Comparison of ENCODE assay signal across 13 cellular contexts in genomic region chr1:64598100-64598571, GRCh38.
A peak's percentile ranks its signal among the peaks of the same experiment; 100 is the strongest.
DNase-seq lines count a peak whose midpoint lies in the region; ATAC-seq and TF ChIP-seq lines count a peak whose summit lies in the region.
"Had no signal": no experiment of that assay in that cellular context is flagged by ENCODE, and none has a peak within 500 bp of the region (broad histone marks: within the 10 kb centered on the region; RNA-seq: fewer than 3 reads in every experiment).

No MANE protein-coding gene starts in this region.

- no peak overlapping the region for H3K9ac ChIP-seq in HUES64 (ENCODE audit: low read depth, low read length)
- no peak overlapping the region for H3K9ac ChIP-seq in Karpas-422 (ENCODE audit: low read length)

- H3K36me3 ChIP-seq in BJ (ENCODE audit: control insufficient read depth, insufficient read depth, low read length) (no peaks in the 10 kb centered on the region), HUES64 (ENCODE audit: insufficient read depth, low read length) (peaks cover 21% of the 10 kb centered on the region), ectodermal cell (ENCODE audit: control insufficient read depth, insufficient read depth, low read length) (peaks cover 5% of the 10 kb centered on the region), Karpas-422 (ENCODE audit: insufficient read depth, low read length) (no peaks in the 10 kb centered on the region)
- H3K36me3 ChIP-seq: sigmoid colon had no signal

- 75% methylated on average over 7 of the region's 8 CpGs for WGBS in HUES64
- WGBS in ectodermal cell, 2 experiments = 81 to 91% methylated on average over 7 to 8 of the region's 8 CpGs

- H3K4me2 ChIP-seq in Karpas-422 (ENCODE audit: low read depth, low read length, poor library complexity, severe bottlenecking) = no peak overlapping the region

- no peak for ATAC-seq in T-helper 17 cell
- no peak for ATAC-seq in stimulated activated effector memory CD8-positive, alpha-beta T cell treated with anti-CD3 and anti-CD28 coated beads, Interleukin-12 subunit alpha, Interleukin-12 subunit beta, amount 100 ng/mL, for 72 hours

- H3K9me3 Mint-ChIP-seq in nephron progenitor cell = peaks cover 5% of the 10 kb centered on the region
- H3K9me3 Mint-ChIP-seq in stimulated activated effector memory CD8-positive, alpha-beta T cell treated with anti-CD3 and anti-CD28 coated beads, Interleukin-12 subunit alpha, Interleukin-12 subunit beta, amount 100 ng/mL, for 72 hours = no peaks in the 10 kb centered on the region

- H4K20me1 ChIP-seq in Karpas-422 (ENCODE audit: insufficient read depth, low read depth, low read length) = no peaks in the 10 kb centered on the region

- no peaks in the 10 kb centered on the region for H3K9me2 ChIP-seq in Karpas-422 (replicated peaks; ENCODE audit: insufficient read depth, low read length)

- peak overlapping the region; percentile 24; the same call in 1 of the 2 replicates for H3K27ac ChIP-seq in HUES64 (ENCODE audit: low read depth, low read length)
- peak overlapping the region; percentile 71 for H3K27ac ChIP-seq in ectodermal cell (ENCODE audit: insufficient read depth, low read depth, low read length, poor library complexity, severe bottlenecking)
- no peak overlapping the region for H3K27ac ChIP-seq in Karpas-422 (ENCODE audit: low read length)
- H3K27ac ChIP-seq: sigmoid colon had no signal

- no peaks in the 10 kb centered on the region for H3K9me3 ChIP-seq in HUES64 (ENCODE audit: insufficient read depth, low read depth, low read length)
- H3K9me3 ChIP-seq in ectodermal cell (ENCODE audit: control insufficient read depth, low read length) = no peaks in the 10 kb centered on the region
- no peaks in the 10 kb centered on the region for H3K9me3 ChIP-seq in T-helper 17 cell (ENCODE audit: control insufficient read depth, low read length, poor library complexity, severe bottlenecking)
- no peaks in the 10 kb centered on the region for H3K9me3 ChIP-seq in Karpas-422 (ENCODE audit: low read length)
- H3K9me3 ChIP-seq: sigmoid colon had no signal

- DNase-seq in BJ (ENCODE audit: low read depth) (peak; percentile 31), nephron progenitor cell (peak; percentile 12), T-helper 17 cell (no peak), Karpas-422 (no peak), MV-4-11 (lab: John Stamatoyannopoulos, UW) (no peak)
- DNase-seq in stimulated activated effector memory CD8-positive, alpha-beta T cell treated with anti-CD3 and anti-CD28 coated beads, Interleukin-12 subunit alpha, Interleukin-12 subunit beta, amount 100 ng/mL, for 72 hours (ENCODE audit: low spot score in 2 of 2) = no peak
- DNase-seq: COR-L47; left cardiac atrium; NCI-H1436; sigmoid colon; stimulated activated CD8-positive, alpha-beta memory T cell treated with anti-CD3 and anti-CD28 coated beads, Interleukin-4, amount 100 ng/mL, for 48 hours had no signal

- H2AFZ ChIP-seq in Karpas-422 (ENCODE audit: low read length) = no peak overlapping the region

- CTCF ChIA-PET in BJ (lab: Yijun Ruan, JAX) = interaction anchor here (0.8 kb wide), 1 partner anchor 39 kb away, joined by 3 read pairs; no protein-coding TSS in a partner anchor

- H3K4me1 ChIP-seq in HUES64 (ENCODE audit: insufficient read depth, low read length) (peaks cover 44% of the 10 kb centered on the region), ectodermal cell (ENCODE audit: control insufficient read depth, insufficient read depth, low read length) (peaks cover 45% of the 10 kb centered on the region), Karpas-422 (ENCODE audit: low read length) (no peaks in the 10 kb centered on the region)
- H3K4me1 ChIP-seq: sigmoid colon had no signal

- H3K27me3 Mint-ChIP-seq in nephron progenitor cell (ENCODE audit: low read depth, poor library complexity) = no peaks in the 10 kb centered on the region
- H3K27me3 Mint-ChIP-seq in T-helper 17 cell = peaks cover 6% of the 10 kb centered on the region

- H3K4me1 Mint-ChIP-seq in nephron progenitor cell (peaks cover 64% of the 10 kb centered on the region), T-helper 17 cell (no peaks in the 10 kb centered on the region)
- H3K4me1 Mint-ChIP-seq in stimulated activated effector memory CD8-positive, alpha-beta T cell treated with anti-CD3 and anti-CD28 coated beads, Interleukin-12 subunit alpha, Interleukin-12 subunit beta, amount 100 ng/mL, for 72 hours = no peaks in the 10 kb centered on the region

- TF ChIP-seq CTCF in BJ (IDR thresholded peaks at IDR 0.05; ENCODE audit: insufficient read depth, low read depth, low read length) = no peak
- no peak for TF ChIP-seq CTCF in nephron progenitor cell (IDR thresholded peaks at IDR 0.05)

- POLR2A ChIA-PET in BJ (lab: Charles Lee) = interaction anchor here (0.7 kb wide), 1 partner anchor 207 kb away, joined by 3 read pairs; no protein-coding TSS in a partner anchor

- H3K27me3 ChIP-seq in BJ (ENCODE audit: control insufficient read depth, insufficient read depth, low read length) = no peaks in the 10 kb centered on the region
- no peaks in the 10 kb centered on the region for H3K27me3 ChIP-seq in HUES64 (ENCODE audit: insufficient read depth, low read length)
- H3K27me3 ChIP-seq in ectodermal cell (ENCODE audit: control insufficient read depth, insufficient read depth, low read length, poor library complexity, severe bottlenecking) = no peaks in the 10 kb centered on the region
- H3K27me3 ChIP-seq in Karpas-422 (ENCODE audit: low read length) = no peaks in the 10 kb centered on the region; the same call in 1 of the 2 replicates
- H3K27me3 ChIP-seq: sigmoid colon had no signal

- H3K4me3 Mint-ChIP-seq in nephron progenitor cell (peak overlapping the region; percentile 74), T-helper 17 cell (no peak overlapping the region)
- H3K4me3 Mint-ChIP-seq in stimulated activated effector memory CD8-positive, alpha-beta T cell treated with anti-CD3 and anti-CD28 coated beads, Interleukin-12 subunit alpha, Interleukin-12 subunit beta, amount 100 ng/mL, for 72 hours = no peak overlapping the region

- no peak overlapping the region for H3K4me3 ChIP-seq in BJ (ENCODE audit: low read depth, low read length)
- H3K4me3 ChIP-seq in HUES64 (ENCODE audit: low read length) = no peak overlapping the region
- H3K4me3 ChIP-seq in ectodermal cell (ENCODE audit: insufficient read depth, low read depth, low read length) = no peak overlapping the region
- no peak overlapping the region for H3K4me3 ChIP-seq in Karpas-422 (ENCODE audit: low read length)
- H3K4me3 ChIP-seq: sigmoid colon had no signal

- H3K79me2 ChIP-seq in Karpas-422 (ENCODE audit: low read length) = no peaks in the 10 kb centered on the region

- peak overlapping the region; percentile 98 for H3K27ac Mint-ChIP-seq in nephron progenitor cell
- H3K27ac Mint-ChIP-seq in T-helper 17 cell = no peak overlapping the region
- H3K27ac Mint-ChIP-seq in stimulated activated effector memory CD8-positive, alpha-beta T cell treated with anti-CD3 and anti-CD28 coated beads, Interleukin-12 subunit alpha, Interleukin-12 subunit beta, amount 100 ng/mL, for 72 hours = no peak overlapping the region

- H3K36me3 Mint-ChIP-seq in nephron progenitor cell (ENCODE audit: low read depth) = peaks cover 36% of the 10 kb centered on the region
- no peaks in the 10 kb centered on the region for H3K36me3 Mint-ChIP-seq in T-helper 17 cell (ENCODE audit: low read depth)
- H3K36me3 Mint-ChIP-seq in stimulated activated effector memory CD8-positive, alpha-beta T cell treated with anti-CD3 and anti-CD28 coated beads, Interleukin-12 subunit alpha, Interleukin-12 subunit beta, amount 100 ng/mL, for 72 hours = no peaks in the 10 kb centered on the region

Comparison
In these comparisons a context has a peak if more than half of its experiments do, and no peak if none do; other contexts are left out.
1. DNase-seq: peak in BJ (single experiment) and nephron progenitor cell (single experiment); none in T-helper 17 cell (0 of 3), Karpas-422 (single experiment), stimulated activated effector memory CD8-positive, alpha-beta T cell treated with anti-CD3 and anti-CD28 coated beads, Interleukin-12 subunit alpha, Interleukin-12 subunit beta, amount 100 ng/mL, for 72 hours (0 of 2) and MV-4-11 (single experiment).